ENCODE assay signal across 8 cellular contexts in genomic region chr5:132655821-132656773, GRCh38. TPM values are rescaled to one million over a fixed set of nuclear protein-coding genes. Genes with fewer than 3 reads are reported as not detected.
DNase-seq lines count a peak whose midpoint lies in the region; ATAC-seq and TF ChIP-seq lines count a peak whose summit lies in the region.

No MANE protein-coding gene starts in this region.

- H3K9me3 Mint-ChIP-seq in MCF 10A (ENCODE audit: unreplicated experiment), result no peaks in the 10 kb centered on the region

- H3K4me3 ChIP-seq in breast epithelium (peak overlapping the region; percentile 31 to 69 (median 47)), gastroesophageal sphincter (peak overlapping the region; percentile 14 to 56)

- ATAC-seq in gastroesophageal sphincter, result peak; percentile 14

- H3K9me3 ChIP-seq in breast epithelium, result no peaks in the 10 kb centered on the region
- H3K9me3 ChIP-seq in gastroesophageal sphincter, result no peaks in the 10 kb centered on the region

- TF ChIP-seq CTCF in breast epithelium (IDR thresholded peaks at IDR 0.05) (no peak), MCF 10A (IDR thresholded peaks at IDR 0.05; ENCODE audit: unreplicated experiment) (no peak), gastroesophageal sphincter (IDR thresholded peaks at IDR 0.05) (peak in 1 of 4 experiments; percentile 44)

- no peak overlapping the region for H3K4me3 Mint-ChIP-seq in MCF 10A (ENCODE audit: unreplicated experiment)

- no peak overlapping the region for H3K27ac ChIP-seq in breast epithelium
- H3K27ac ChIP-seq in gastroesophageal sphincter, result no peak overlapping the region

- no peak overlapping the region for H3K27ac Mint-ChIP-seq in MCF 10A (ENCODE audit: low read depth, unreplicated experiment)

- intact Hi-C loops in breast epithelium (cut with DNase I; ENCODE audit: low total_unique reads) (no loop called here), MCF 10A (cut with micrococcal nuclease) (no loop called here)

- no peak for TF ChIP-seq EP300 in gastroesophageal sphincter (IDR thresholded peaks at IDR 0.05)

- no TSS peak for BruUV-seq in MCF 10A (replicated peaks; lab: Mats Ljungman, UMichigan)

- H3K36me3 Mint-ChIP-seq in MCF 10A (ENCODE audit: insufficient read depth, unreplicated experiment), result peaks cover 6% of the 10 kb centered on the region

- WGBS in gastroesophageal sphincter (ENCODE audit: low coverage in 1 of 2), 2 donors, result 20% methylated on average over 3 of the region's 92 CpGs

- CTCF ChIA-PET in MCF 10A (lab: Yijun Ruan, JAX), result no interaction called here

- H3K27me3 ChIP-seq in breast epithelium, result peaks cover 0 to 16% of the 10 kb centered on the region in 2 donors
- H3K27me3 ChIP-seq in gastroesophageal sphincter, result peaks cover 52% of the 10 kb centered on the region

- no peaks in the 10 kb centered on the region for H3K27me3 Mint-ChIP-seq in MCF 10A (ENCODE audit: insufficient read depth, unreplicated experiment)

- H3K36me3 ChIP-seq in breast epithelium, result no peaks in the 10 kb centered on the region
- H3K36me3 ChIP-seq in gastroesophageal sphincter, result no peaks in the 10 kb centered on the region

- POLR2A ChIA-PET in MCF 10A (lab: Yijun Ruan, JAX), result no interaction called here

- TF ChIP-seq POLR2A in breast epithelium (IDR thresholded peaks at IDR 0.05) (no peak), gastroesophageal sphincter (IDR thresholded peaks at IDR 0.05) (no peak)

- no peaks in the 10 kb centered on the region for H3K4me1 Mint-ChIP-seq in MCF 10A (ENCODE audit: insufficient read depth, unreplicated experiment)

- H3K4me1 ChIP-seq in breast epithelium (peaks cover 0 to 6% of the 10 kb centered on the region in 2 donors), gastroesophageal sphincter (peaks cover 0 to 15% (median 5%) of the 10 kb centered on the region in 3 donors)

- DNase-seq in breast epithelium (ENCODE audit: low spot score in 2 of 2) (no peak), MCF 10A (ENCODE audit: unreplicated experiment) (no peak), activated T-cell treated with anti-CD3 and anti-CD28 coated beads for 48 hours (ENCODE audit: low read depth) (peak; percentile 53), retina (peak; percentile 76), NCI-H1694 treated with DMSO at 0.1 percent for 48 hours (lab: John Stamatoyannopoulos, UW) (no peak), NCI-H2029 (lab: John Stamatoyannopoulos, UW) (no peak), NCI-H2107 treated with DMSO at 0.1 percent for 48 hours (lab: John Stamatoyannopoulos, UW; ENCODE audit: unreplicated experiment) (no peak)

RNA-seq across cellular contexts. Expression of gene IL13, which starts 1.9 kb away (rescaled TPM):
- total RNA-seq in breast epithelium (under 1 TPM in 2 of 3 donors, not detected in 1; 0.33 to 0.73 TPM), MCF 10A (2022) (not detected in 2 replicates), gastroesophageal sphincter (not detected)

RNA-seq across cellular contexts. Expression of gene IL4, which starts 17.7 kb away (rescaled TPM):
- not detected for total RNA-seq in breast epithelium
- total RNA-seq in MCF 10A (2022), result not detected in 2 replicates
- total RNA-seq in gastroesophageal sphincter, result not detected

Comparison
In these comparisons a context has a peak if more than half of its experiments do, and no peak if none do; other contexts are left out.
1. DNase-seq: peak in activated T-cell treated with anti-CD3 and anti-CD28 coated beads for 48 hours (single experiment) and retina (single experiment); none in breast epithelium (0 of 2), MCF 10A (single experiment), NCI-H1694 treated with DMSO at 0.1 percent for 48 hours (single experiment), NCI-H2029 (single experiment) and NCI-H2107 treated with DMSO at 0.1 percent for 48 hours (single experiment).